8 cellular contexts compared by ENCODE assay signal in the genomic region with DNA sequence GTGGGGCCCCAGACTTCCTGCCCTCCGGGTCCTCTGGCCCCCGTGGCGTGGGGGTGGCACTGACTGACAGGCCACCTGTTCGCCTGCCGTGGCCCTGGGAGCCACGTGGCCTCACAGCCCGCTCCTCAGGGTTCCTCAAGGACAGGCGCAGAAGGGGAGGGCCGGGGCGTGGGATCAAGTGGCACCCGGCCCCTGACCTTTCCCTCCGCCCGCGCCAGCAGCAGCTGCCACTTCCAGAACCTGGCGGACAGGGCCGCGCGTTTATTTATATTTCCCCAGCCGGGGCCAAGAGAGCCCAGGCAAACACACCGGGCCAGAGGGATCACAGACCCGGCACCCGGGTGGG.
DNase-seq lines count a peak whose midpoint lies in the region; ATAC-seq and TF ChIP-seq lines count a peak whose summit lies in the region.

No MANE protein-coding gene starts in this region.

- no peak for DNase-seq in HFF-Myc (ENCODE audit: extremely low read depth, low read depth)
- DNase-seq in cardiac fibroblast (ENCODE audit: low read depth in 2 of 2): no peak
- peak in 1 of 2 donors; percentile 61 for DNase-seq in left lung
- DNase-seq in substantia nigra (lab: John Stamatoyannopoulos, UW): peak in 2 of 49 donors; percentile 53 to 84
- DNase-seq in NCI-H1105 treated with DMSO at 0.1 percent for 48 hours (lab: John Stamatoyannopoulos, UW): no peak
- no peak for DNase-seq in HUDEP-2 (lab: John Stamatoyannopoulos, UW; ENCODE audit: unreplicated experiment in 76 of 76)

- H3K27me3 ChIP-seq in left lung: no peaks in the 10 kb centered on the region

- H3K9me3 ChIP-seq in left lung: no peaks in the 10 kb centered on the region

- ATAC-seq in left lung (peak; percentile 16), GM19397 (IDR thresholded peaks at IDR 0.05; ENCODE audit: unreplicated experiment) (no peak), HG02870 (IDR thresholded peaks at IDR 0.05; ENCODE audit: unreplicated experiment) (no peak)

- peaks cover 0 to 45% of the 10 kb centered on the region in 2 donors for H3K36me3 ChIP-seq in left lung

- H3K27ac ChIP-seq in left lung (peak overlapping the region; percentile 45 to 91), substantia nigra (ENCODE audit: low read depth, low read length, poor library complexity, severe bottlenecking) (peak overlapping the region; percentile 89)

- H3K4me3 ChIP-seq in HFF-Myc (replicated peaks; ENCODE audit: low read depth, low read length): peak overlapping the region; percentile 63
- H3K4me3 ChIP-seq in cardiac fibroblast (replicated peaks in 1 of 2; ENCODE audit: low read depth in 2 of 2, low read length in 2 of 2): peak overlapping the region; percentile 52 to 75
- peak overlapping the region; percentile 30 to 42 for H3K4me3 ChIP-seq in left lung

- peaks cover 37 to 87% of the 10 kb centered on the region in 2 donors for H3K4me1 ChIP-seq in left lung

- TF ChIP-seq CTCF in HFF-Myc (IDR thresholded peaks at IDR 0.05; ENCODE audit: low read depth, low read length, missing control alignments): no peak
- TF ChIP-seq CTCF in cardiac fibroblast (IDR thresholded peaks at IDR 0.05; ENCODE audit: low read depth, low read length): no peak
- no peak for TF ChIP-seq CTCF in left lung (IDR thresholded peaks at IDR 0.05)

- intact Hi-C loops in left lung (cut with DNase I): no loop called here
